In the genomic region with DNA sequence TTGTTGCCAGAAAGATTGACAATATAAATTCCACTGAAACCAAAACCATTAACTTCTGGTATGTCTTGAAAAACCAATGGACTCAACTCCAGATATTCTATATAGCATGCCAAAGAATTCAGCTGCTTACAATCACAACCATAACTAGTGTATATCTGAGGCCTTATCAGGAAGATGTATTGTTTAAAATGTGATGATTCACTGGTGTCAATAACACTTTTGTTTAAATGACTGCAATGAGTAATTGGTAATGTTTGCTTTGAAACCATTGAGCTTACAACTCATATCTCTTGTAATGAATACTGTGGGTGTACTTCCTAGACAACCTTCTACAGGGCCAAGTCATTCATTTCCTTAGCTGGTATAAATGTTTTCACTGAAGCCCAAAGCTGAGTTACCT, we compare ENCODE assay signal across 19 cellular contexts.
DNase-seq lines count a peak whose midpoint lies in the region; ATAC-seq and TF ChIP-seq lines count a peak whose summit lies in the region.
"Had no signal": no experiment of that assay in that cellular context is flagged by ENCODE, and none has a peak within 500 bp of the region (broad histone marks: within the 10 kb centered on the region; RNA-seq: fewer than 3 reads in every experiment).

No MANE protein-coding gene starts in this region.

- BruUV-seq in Calu3 (replicated peaks; lab: Mats Ljungman, UMichigan), result no TSS peak

- no peak overlapping the region for H3K27ac ChIP-seq in CD8-positive, alpha-beta T cell (ENCODE audit: low read depth, low read length)
- H3K27ac ChIP-seq: gastroesophageal sphincter, vagina had no signal

- H3K9me3 Mint-ChIP-seq in Calu3 (ENCODE audit: low read depth, unreplicated experiment), result peaks cover 4% of the 10 kb centered on the region
- H3K9me3 Mint-ChIP-seq in CD8-positive, alpha-beta T cell, result peaks cover 7% of the 10 kb centered on the region

- no peaks in the 10 kb centered on the region for H3K9me3 ChIP-seq in CD8-positive, alpha-beta T cell (ENCODE audit: low read length)
- H3K9me3 ChIP-seq: gastroesophageal sphincter, vagina had no signal

- no peaks in the 10 kb centered on the region for H3K4me1 ChIP-seq in CD8-positive, alpha-beta T cell (ENCODE audit: insufficient read depth, low read length)
- H3K4me1 ChIP-seq: gastroesophageal sphincter, vagina had no signal

- in situ Hi-C loops in astrocyte of the cerebellum (cut with HindIII; ENCODE audit: low sequenced_read_pairs), result no loop called here

- ATAC-seq in CD8-positive, alpha-beta T cell, result no peak
- ATAC-seq: gastroesophageal sphincter; right cardiac atrium; stimulated activated effector memory CD8-positive, alpha-beta T cell treated with anti-CD3 and anti-CD28 coated beads, Interleukin-12 subunit alpha, Interleukin-12 subunit beta, amount 100 ng/mL, for 72 hours had no signal

- DNase-seq in Calu3 (no peak), LNCaP clone FGC (ENCODE audit: low read depth) (peak; percentile 7), astrocyte of the cerebellum (ENCODE audit: low read depth) (peak; percentile 39), kidney epithelial cell (ENCODE audit: low read depth) (peak; percentile 47), NCI-H1930 (lab: John Stamatoyannopoulos, UW) (no peak), NCI-H774 (lab: John Stamatoyannopoulos, UW) (no peak), DMS114 treated with DMSO at 0.1 percent for 48 hours (lab: John Stamatoyannopoulos, UW; ENCODE audit: unreplicated experiment) (no peak)
- DNase-seq in CD8-positive, alpha-beta T cell, result no peak
- DNase-seq: activated CD4-positive, alpha-beta T cell treated with anti-CD3 and anti-CD28 coated beads for 1 hour; cortex of kidney; Karpas-422; naive B cell; right cardiac atrium; stimulated activated CD4-positive, alpha-beta T cell treated with anti-CD3 and anti-CD28 coated beads, Interleukin-4, amount 100 ng/mL, for 24 hours had no signal

- H3K4me3 Mint-ChIP-seq in Calu3 (ENCODE audit: low read depth, unreplicated experiment), result no peak overlapping the region
- H3K4me3 Mint-ChIP-seq in CD8-positive, alpha-beta T cell, result no peak overlapping the region
- H3K4me3 Mint-ChIP-seq: activated naive CD8-positive, alpha-beta T cell; B cell; naive B cell; stimulated activated effector memory CD8-positive, alpha-beta T cell treated with anti-CD3 and anti-CD28 coated beads, Interleukin-12 subunit alpha, Interleukin-12 subunit beta, amount 100 ng/mL, for 72 hours had no signal

- intact Hi-C loops in Calu3 (cut with micrococcal nuclease; ENCODE audit: unreplicated experiment), result loop anchor here (5.0 kb wide), 2 partner anchors 273 to 288 kb away; no protein-coding TSS in a partner anchor
- intact Hi-C loops in CD8-positive, alpha-beta T cell (cut with DNase I, micrococcal nuclease), result no loop called here

- POLR2A ChIA-PET in CD8-positive, alpha-beta T cell (lab: Charles Lee), result no interaction called here

- no peaks in the 10 kb centered on the region for H3K36me3 ChIP-seq in kidney epithelial cell (ENCODE audit: control insufficient read depth, insufficient read depth, low read length)
- H3K36me3 ChIP-seq in CD8-positive, alpha-beta T cell (ENCODE audit: insufficient read depth, low read length), result no peaks in the 10 kb centered on the region
- H3K36me3 ChIP-seq: gastroesophageal sphincter, vagina had no signal

- H3K27ac Mint-ChIP-seq in Calu3 (ENCODE audit: unreplicated experiment), result peak overlapping the region; percentile 56
- no peak overlapping the region for H3K27ac Mint-ChIP-seq in CD8-positive, alpha-beta T cell
- H3K27ac Mint-ChIP-seq: activated naive CD8-positive, alpha-beta T cell; B cell; naive B cell; stimulated activated effector memory CD8-positive, alpha-beta T cell treated with anti-CD3 and anti-CD28 coated beads, Interleukin-12 subunit alpha, Interleukin-12 subunit beta, amount 100 ng/mL, for 72 hours had no signal

- no peaks in the 10 kb centered on the region for H3K27me3 ChIP-seq in kidney epithelial cell (ENCODE audit: control insufficient read depth, insufficient read depth, low read length)
- H3K27me3 ChIP-seq in CD8-positive, alpha-beta T cell (ENCODE audit: insufficient read depth, low read length), result no peaks in the 10 kb centered on the region
- H3K27me3 ChIP-seq: gastroesophageal sphincter, vagina had no signal

- no peaks in the 10 kb centered on the region for H3K36me3 Mint-ChIP-seq in Calu3 (ENCODE audit: insufficient read depth, unreplicated experiment)
- no peaks in the 10 kb centered on the region for H3K36me3 Mint-ChIP-seq in CD8-positive, alpha-beta T cell
- H3K36me3 Mint-ChIP-seq: activated naive CD8-positive, alpha-beta T cell; naive B cell; stimulated activated effector memory CD8-positive, alpha-beta T cell treated with anti-CD3 and anti-CD28 coated beads, Interleukin-12 subunit alpha, Interleukin-12 subunit beta, amount 100 ng/mL, for 72 hours had no signal

- CTCF ChIA-PET in Calu3 (lab: Charles Lee), result interaction anchor here (0.9 to 1.8 kb wide), 3 partner anchors 9 to 20 kb away, joined by 4 to 7 read pairs (median 6); no protein-coding TSS in a partner anchor
- CTCF ChIA-PET in CD8-positive, alpha-beta T cell (lab: Charles Lee), result no interaction called here

- H3K4me3 ChIP-seq in LNCaP clone FGC (ENCODE audit: low read depth, low read length) (no peak overlapping the region), astrocyte of the cerebellum (ENCODE audit: low read depth, low read length) (no peak overlapping the region), kidney epithelial cell (ENCODE audit: low read depth, low read length) (no peak overlapping the region)
- no peak overlapping the region for H3K4me3 ChIP-seq in CD8-positive, alpha-beta T cell (ENCODE audit: low read depth, low read length)
- H3K4me3 ChIP-seq: gastroesophageal sphincter, vagina had no signal

- no peak for TF ChIP-seq CTCF in Calu3 (IDR thresholded peaks at IDR 0.05; ENCODE audit: unreplicated experiment)
- TF ChIP-seq CTCF in LNCaP clone FGC (IDR thresholded peaks at IDR 0.05; ENCODE audit: control insufficient read depth, extremely low read depth, insufficient read depth), result no peak
- TF ChIP-seq CTCF in astrocyte of the cerebellum (IDR thresholded peaks at IDR 0.05; ENCODE audit: low read depth, low read length, missing control alignments), result no peak
- TF ChIP-seq CTCF in kidney epithelial cell (IDR thresholded peaks at IDR 0.05; ENCODE audit: insufficient read depth, low read length, poor library complexity, severe bottlenecking), result no peak
- TF ChIP-seq CTCF in CD8-positive, alpha-beta T cell (IDR thresholded peaks at IDR 0.05), result no peak

- H3K27me3 Mint-ChIP-seq in Calu3 (ENCODE audit: unreplicated experiment), result peaks cover 19% of the 10 kb centered on the region
- no peaks in the 10 kb centered on the region for H3K27me3 Mint-ChIP-seq in CD8-positive, alpha-beta T cell (ENCODE audit: low read depth)
- H3K27me3 Mint-ChIP-seq: activated naive CD8-positive, alpha-beta T cell; B cell; naive B cell had no signal

- peaks cover 31% of the 10 kb centered on the region for H3K4me1 Mint-ChIP-seq in Calu3 (ENCODE audit: low read depth, unreplicated experiment)
- H3K4me1 Mint-ChIP-seq in CD8-positive, alpha-beta T cell (ENCODE audit: low read depth), result no peaks in the 10 kb centered on the region
- H3K4me1 Mint-ChIP-seq: B cell; naive B cell; stimulated activated effector memory CD8-positive, alpha-beta T cell treated with anti-CD3 and anti-CD28 coated beads, Interleukin-12 subunit alpha, Interleukin-12 subunit beta, amount 100 ng/mL, for 72 hours had no signal

Comparison
In these comparisons a context has a peak if more than half of its experiments do, and no peak if none do; other contexts are left out.
1. DNase-seq: peak in LNCaP clone FGC (single experiment), astrocyte of the cerebellum (single experiment) and kidney epithelial cell (single experiment); none in Calu3 (single experiment), NCI-H1930 (0 of 2), NCI-H774 (single experiment), DMS114 treated with DMSO at 0.1 percent for 48 hours (single experiment) and CD8-positive, alpha-beta T cell (0 of 7).